In genomic region chr4:16916719-16917337, GRCh38 we compare ENCODE assay signal across 9 cellular contexts. TPM values are rescaled to one million over a fixed set of nuclear protein-coding genes. Genes with fewer than 3 reads are reported as not detected.
A peak's percentile ranks its signal among the peaks of the same experiment; 100 is the strongest.
DNase-seq lines count a peak whose midpoint lies in the region; ATAC-seq and TF ChIP-seq lines count a peak whose summit lies in the region.
"Had no signal": no experiment of that assay in that cellular context is flagged by ENCODE, and none has a peak within 500 bp of the region (broad histone marks: within the 10 kb centered on the region; RNA-seq: fewer than 3 reads in every experiment).

No MANE protein-coding gene starts in this region.

- TF ChIP-seq CTCF in PC-3 (conservative IDR thresholded peaks at IDR 0.05; ENCODE audit: low read depth, low read length) (peak; percentile 92), gastroesophageal sphincter (IDR thresholded peaks at IDR 0.05) (peak; percentile 38 to 72 (median 52))

- intact Hi-C loops in PC-3 (cut with micrococcal nuclease), result loop anchor here (10.0 kb wide), 1 partner anchor 622 kb away; no protein-coding TSS in a partner anchor

- no TSS peak for BruUV-seq in PC-3 (replicated peaks; lab: Mats Ljungman, UMichigan)

- no peak overlapping the region for H3K4me2 ChIP-seq in PC-3 (ENCODE audit: low read length)

- H3K4me1 ChIP-seq in PC-3 (ENCODE audit: insufficient read depth, low read length), result no peaks in the 10 kb centered on the region
- no peaks in the 10 kb centered on the region for H3K4me1 ChIP-seq in gastroesophageal sphincter

- ATAC-seq in GM19463 (IDR thresholded peaks at IDR 0.05; ENCODE audit: unreplicated experiment), result peak; percentile 99
- peak; percentile 98 for ATAC-seq in HG03460 (IDR thresholded peaks at IDR 0.05; ENCODE audit: unreplicated experiment)
- ATAC-seq in PC-3, result peak; percentile 54
- no peak for ATAC-seq in gastroesophageal sphincter

- H3F3A ChIP-seq in PC-3 (ENCODE audit: low read length, unreplicated experiment), result no peaks in the 10 kb centered on the region

- POLR2A ChIA-PET in PC-3 (lab: Charles Lee; ENCODE audit: unreplicated experiment), result no interaction called here

- no peak overlapping the region for H2AFZ ChIP-seq in PC-3 (ENCODE audit: low read length)

- no peaks in the 10 kb centered on the region for H3K9me3 ChIP-seq in PC-3 (ENCODE audit: low read length)
- no peaks in the 10 kb centered on the region for H3K9me3 ChIP-seq in gastroesophageal sphincter

- no peaks in the 10 kb centered on the region for H3K79me2 ChIP-seq in PC-3 (ENCODE audit: low read length)

- H4K20me1 ChIP-seq in PC-3 (ENCODE audit: low read length), result no peaks in the 10 kb centered on the region

- TF ChIP-seq EP300 in gastroesophageal sphincter (IDR thresholded peaks at IDR 0.05), result no peak

- WGBS in gastroesophageal sphincter (ENCODE audit: low coverage in 1 of 2), 2 donors, result 81 to 93% methylated on average over 13 of the region's 13 CpGs

- H3K36me3 ChIP-seq in PC-3 (ENCODE audit: low read depth, low read length) (no peaks in the 10 kb centered on the region; the same call in 1 of the 2 replicates), gastroesophageal sphincter (no peaks in the 10 kb centered on the region)

- peak in 1 of 2 donors; percentile 9 for TF ChIP-seq POLR2A in gastroesophageal sphincter (IDR thresholded peaks at IDR 0.05)

- H3K27ac ChIP-seq in PC-3 (ENCODE audit: low read length) (no peak overlapping the region), gastroesophageal sphincter (no peak overlapping the region)

- CTCF ChIA-PET in PC-3 (lab: Charles Lee), result interaction anchor here (0.5 kb wide), 1 partner anchor 555 kb away, joined by 3 read pairs; no protein-coding TSS in a partner anchor

- peak; percentile 62 for DNase-seq in COR-L47 (lab: John Stamatoyannopoulos, UW)
- DNase-seq in PC-3, result peak; percentile 79
- peak; percentile 59 for DNase-seq in activated T-cell treated with anti-CD3 and anti-CD28 coated beads for 4 hours
- peak; percentile 19 to 58 for DNase-seq in stimulated activated CD4-positive, alpha-beta T cell treated with anti-CD3 and anti-CD28 coated beads, Interleukin-1b, Interleukin-23, amount 100 ng/mL, for 1 hour (ENCODE audit: low read depth in 2 of 2)
- DNase-seq in NCI-H446 treated with DMSO at 0.1 percent for 48 hours (lab: John Stamatoyannopoulos, UW), result no peak

- 0 out of 2 replicates have a peak, but pooled peaks cover 6% of the 10 kb centered on the region for H3K27me3 ChIP-seq in PC-3 (ENCODE audit: low read length)
- H3K27me3 ChIP-seq in gastroesophageal sphincter, result no peaks in the 10 kb centered on the region

- no peaks in the 10 kb centered on the region for H3K9me2 ChIP-seq in PC-3 (replicated peaks; ENCODE audit: low read length)

- H3K4me3 ChIP-seq in PC-3 (ENCODE audit: low read length) (no peak overlapping the region), gastroesophageal sphincter (no peak overlapping the region)

- no peak overlapping the region for H3K9ac ChIP-seq in PC-3 (ENCODE audit: low read length)

RNA-seq across cellular contexts. Expression of gene LDB2, which starts 18.4 kb away (rescaled TPM):
- total RNA-seq in PC-3 (2014; rRNA removed), result 0.29 TPM in 1 of 2 replicates, not detected in the other
- 10 to 100 TPM; 23.6 to 29.6 (median 28.3) TPM for total RNA-seq in gastroesophageal sphincter
- total RNA-seq: T-helper 2 cell treated with Interferon-gamma antibody and Interleukin-4, amounts not matched to agents 100 ng/mL and 5 ng/mL, for 36 hours had no signal

Comparison
In these comparisons a context has a peak if more than half of its experiments do, and no peak if none do; other contexts are left out.
1. RNA of gene LDB2, which starts 18.4 kb away (total RNA-seq): 23.6 to 29.6 TPM in gastroesophageal sphincter; 0.29 TPM in PC-3; every median in the first group is over 10 times any median in the second.